ENCODE assay signal across 10 cellular contexts in the genomic region with DNA sequence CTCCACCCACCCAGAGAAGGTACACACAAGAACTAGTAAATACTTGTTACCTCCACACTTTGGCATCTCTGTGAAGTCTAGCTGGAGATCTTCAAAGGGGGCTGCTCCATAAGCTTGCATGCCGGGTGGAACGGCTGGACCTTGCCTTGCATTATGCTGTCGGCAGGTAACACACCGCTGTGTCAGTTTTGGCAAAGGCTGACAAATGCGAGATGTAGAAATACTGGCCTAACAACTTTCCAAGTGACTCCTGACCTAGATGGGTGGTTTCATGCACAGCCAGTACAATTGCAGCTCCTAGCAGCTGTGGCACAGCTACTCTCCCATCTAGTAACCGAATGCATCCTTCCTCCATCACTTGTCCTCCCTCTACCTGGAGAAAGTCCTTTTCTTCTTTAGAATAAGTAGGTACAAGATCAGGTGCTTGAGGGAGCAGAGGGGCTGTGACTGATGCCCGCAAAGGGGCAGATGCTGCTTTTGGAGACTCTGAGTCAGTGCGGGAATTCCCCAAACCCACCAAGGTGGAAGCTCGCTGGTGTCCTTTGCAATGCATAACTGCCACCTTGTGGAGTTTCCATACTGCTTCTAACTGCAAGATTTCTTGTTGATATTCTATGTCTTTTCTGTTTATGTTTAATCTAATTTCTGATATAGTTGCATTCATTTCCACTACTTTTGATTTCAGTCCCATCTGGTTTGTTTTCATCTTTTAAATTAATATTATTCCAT.
DNase-seq lines count a peak whose midpoint lies in the region; ATAC-seq lines count a peak whose summit lies in the region.
"Had no signal": no experiment of that assay in that cellular context is flagged by ENCODE, and none has a peak within 500 bp of the region (broad histone marks: within the 10 kb centered on the region; RNA-seq: fewer than 3 reads in every experiment).

No MANE protein-coding gene starts in this region.

- no peak overlapping the region for H3K4me3 Mint-ChIP-seq in activated T-cell treated with anti-CD3 and anti-CD28 coated beads, Interleukin-2, amount 50 U/mL, for 24 hours
- H3K4me3 Mint-ChIP-seq: memory B cell had no signal

- DNase-seq in activated T-cell treated with anti-CD3 and anti-CD28 coated beads for 4 hours, result peak; percentile 30
- DNase-seq in activated T-cell treated with anti-CD3 and anti-CD28 coated beads, Interleukin-2, amount 50 U/mL, for 24 hours, result no peak
- DNase-seq in activated CD4-positive, alpha-beta T cell treated with anti-CD3 and anti-CD28 coated beads, Interleukin-2, amount 50 U/mL, for 48 hours, result peak; percentile 39 to 40
- peak; percentile 17 to 43 for DNase-seq in hippocampal formation (lab: John Stamatoyannopoulos, UW)
- DNase-seq in stimulated activated CD8-positive, alpha-beta memory T cell treated with anti-CD3 and anti-CD28 coated beads, Interleukin-2, amount 100 ng/mL, for 48 hours (ENCODE audit: low read depth in 2 of 2), result peak; percentile 7 to 9
- DNase-seq in NCI-H2196 (lab: John Stamatoyannopoulos, UW; ENCODE audit: unreplicated experiment), result no peak
- DNase-seq in NCI-H446 treated with DMSO at 0.1 percent for 48 hours (lab: John Stamatoyannopoulos, UW), result no peak

- peaks cover 5% of the 10 kb centered on the region for H3K4me1 Mint-ChIP-seq in activated T-cell treated with anti-CD3 and anti-CD28 coated beads, Interleukin-2, amount 50 U/mL, for 24 hours (ENCODE audit: low read depth)
- H3K4me1 Mint-ChIP-seq: memory B cell had no signal

- no peak overlapping the region for H3K27ac Mint-ChIP-seq in activated T-cell treated with anti-CD3 and anti-CD28 coated beads, Interleukin-2, amount 50 U/mL, for 24 hours
- H3K27ac Mint-ChIP-seq: memory B cell had no signal

- no peak for ATAC-seq in HG02840 (IDR thresholded peaks at IDR 0.05; ENCODE audit: low FRiP score, unreplicated experiment)
- ATAC-seq: Right ventricle myocardium inferior had no signal

- H3K9me3 Mint-ChIP-seq in activated T-cell treated with anti-CD3 and anti-CD28 coated beads, Interleukin-2, amount 50 U/mL, for 24 hours, result peaks cover 24% of the 10 kb centered on the region

- H3K27me3 Mint-ChIP-seq in activated T-cell treated with anti-CD3 and anti-CD28 coated beads, Interleukin-2, amount 50 U/mL, for 24 hours, result no peaks in the 10 kb centered on the region
- H3K27me3 Mint-ChIP-seq: memory B cell had no signal

- peaks cover 83% of the 10 kb centered on the region for H3K36me3 Mint-ChIP-seq in activated T-cell treated with anti-CD3 and anti-CD28 coated beads, Interleukin-2, amount 50 U/mL, for 24 hours (ENCODE audit: low read depth)

Comparison
In these comparisons a context has a peak if more than half of its experiments do, and no peak if none do; other contexts are left out.
1. DNase-seq: peak in activated T-cell treated with anti-CD3 and anti-CD28 coated beads for 4 hours (single experiment), activated CD4-positive, alpha-beta T cell treated with anti-CD3 and anti-CD28 coated beads, Interleukin-2, amount 50 U/mL, for 48 hours (2 of 2), hippocampal formation (2 of 2) and stimulated activated CD8-positive, alpha-beta memory T cell treated with anti-CD3 and anti-CD28 coated beads, Interleukin-2, amount 100 ng/mL, for 48 hours (2 of 2); none in activated T-cell treated with anti-CD3 and anti-CD28 coated beads, Interleukin-2, amount 50 U/mL, for 24 hours (single experiment), NCI-H2196 (single experiment) and NCI-H446 treated with DMSO at 0.1 percent for 48 hours (single experiment).